7 cellular contexts compared by ENCODE assay signal in the genomic region with DNA sequence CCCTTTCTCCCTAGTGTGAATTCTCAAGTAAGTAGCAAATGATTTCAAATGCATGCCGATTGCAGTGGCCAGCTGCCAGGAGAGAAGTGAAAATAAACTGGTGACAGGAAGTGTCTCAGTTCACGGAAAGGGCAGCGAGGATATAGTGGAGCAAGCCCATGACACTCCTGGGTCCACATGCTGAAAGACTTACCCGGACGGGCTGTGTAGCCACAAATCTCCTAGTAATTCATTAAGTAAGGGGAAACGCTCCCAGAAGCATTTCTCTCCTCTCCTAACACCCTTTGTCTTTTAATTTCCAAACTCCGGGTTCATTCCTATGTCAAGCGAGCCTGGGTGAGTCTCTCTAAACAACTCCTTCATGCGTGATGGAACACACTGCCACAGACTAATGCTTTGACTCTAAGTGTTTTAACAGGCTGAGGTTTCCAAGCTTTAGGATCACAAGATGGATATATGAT.
DNase-seq lines count a peak whose midpoint lies in the region; ATAC-seq and TF ChIP-seq lines count a peak whose summit lies in the region.

No MANE protein-coding gene starts in this region.

- no peaks in the 10 kb centered on the region for H3K9me3 ChIP-seq in hepatocyte (ENCODE audit: low read depth)

- H3K4me3 ChIP-seq in WI38 (ENCODE audit: low read depth, low read length) = peak overlapping the region; percentile 43
- peak overlapping the region; percentile 14 for H3K4me3 ChIP-seq in hepatocyte
- H3K4me3 ChIP-seq in skeletal muscle cell (ENCODE audit: low read depth, low read length) = peak overlapping the region; percentile 31

- no peaks in the 10 kb centered on the region for H3K79me2 ChIP-seq in hepatocyte

- WGBS in hepatocyte (ENCODE audit: low lambda C conversion rate, missing lambda C conversion rate) = 19% methylated on average over 9 of the region's 9 CpGs

- H3K36me3 ChIP-seq in hepatocyte (replicated peaks; ENCODE audit: insufficient read depth, low read depth) = no peaks in the 10 kb centered on the region

- TF ChIP-seq CTCF in WI38 (IDR thresholded peaks at IDR 0.05; ENCODE audit: low read depth, low read length) (no peak), hepatocyte (IDR thresholded peaks at IDR 0.05; ENCODE audit: poor library complexity) (no peak)

- no peaks in the 10 kb centered on the region for H3K9me2 ChIP-seq in hepatocyte (replicated peaks; ENCODE audit: insufficient read depth)

- peak overlapping the region; percentile 74 for H3K4me2 ChIP-seq in hepatocyte

- DNase-seq in HT1080 (ENCODE audit: low read depth) (peak; percentile 20), hepatocyte (ENCODE audit: low spot score) (peak; percentile 58), skeletal muscle cell (ENCODE audit: low read depth) (no peak), NCI-H146 (lab: John Stamatoyannopoulos, UW) (no peak), NK-92 (lab: John Stamatoyannopoulos, UW; ENCODE audit: unreplicated experiment) (no peak)

- H3K27me3 ChIP-seq in hepatocyte = no peaks in the 10 kb centered on the region

- H2AFZ ChIP-seq in hepatocyte = peak overlapping the region; percentile 62

- no peaks in the 10 kb centered on the region for H3K4me1 ChIP-seq in hepatocyte (ENCODE audit: insufficient read depth)

- no peak for ATAC-seq in GM21526 (IDR thresholded peaks at IDR 0.05; ENCODE audit: low FRiP score, unreplicated experiment)

- peak overlapping the region; percentile 53 for H3K27ac ChIP-seq in hepatocyte

- H4K20me1 ChIP-seq in hepatocyte (ENCODE audit: insufficient read depth, poor library complexity, severe bottlenecking) = no peaks in the 10 kb centered on the region

Comparison
In these comparisons a context has a peak if more than half of its experiments do, and no peak if none do; other contexts are left out.
1. DNase-seq: peak in HT1080 (single experiment) and hepatocyte (single experiment); none in skeletal muscle cell (single experiment), NCI-H146 (single experiment) and NK-92 (single experiment).
2. Peak in every context shown above with its lines, with median percentiles within 50 percentile points of each other: H3K4me3 ChIP-seq.